In the genomic region with DNA sequence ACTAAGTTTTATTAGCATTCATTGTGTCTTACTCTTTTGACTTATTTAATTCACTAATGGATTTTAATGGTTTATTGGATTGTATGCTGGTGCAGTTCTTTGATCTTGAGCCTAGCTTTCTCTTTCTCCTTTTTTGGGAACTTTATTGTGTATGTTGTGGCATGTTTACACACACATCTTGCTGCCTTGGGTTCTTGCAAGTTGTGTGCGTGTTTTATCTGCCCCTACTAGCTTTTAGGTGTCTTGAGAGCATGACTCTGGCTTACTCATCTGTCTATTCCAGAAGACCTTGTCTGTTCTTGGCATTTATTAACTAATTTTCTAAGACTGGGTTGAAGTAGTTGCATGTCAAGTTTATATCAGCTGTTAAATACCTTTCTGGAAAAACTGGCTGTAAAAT, we compare ENCODE assay signal across 8 cellular contexts. TPM values are rescaled to one million over a fixed set of nuclear protein-coding genes. Genes with fewer than 3 reads are reported as not detected.
A peak's percentile ranks its signal among the peaks of the same experiment; 100 is the strongest.
DNase-seq lines count a peak whose midpoint lies in the region; ATAC-seq, FAIRE-seq and TF ChIP-seq lines count a peak whose summit lies in the region.

No MANE protein-coding gene starts in this region.

- no peak for TF ChIP-seq CTCF in prostate gland (IDR thresholded peaks at IDR 0.05)

- WGBS in prostate gland, result 14% methylated on average over 1 of the region's 1 CpG

- TF ChIP-seq POLR2A in prostate gland (IDR thresholded peaks at IDR 0.05), result peak; percentile 24

- peak; percentile 10 for ATAC-seq in esophagus mucosa
- ATAC-seq in activated CD4-positive, CD25-positive, alpha-beta regulatory T cell treated with anti-CD3 and anti-CD28 coated beads, Interleukin-2, amount 50 U/mL, for 24 hours, result no peak

- peak overlapping the region; percentile 96 to 97 for H3K27ac ChIP-seq in prostate gland

- peak overlapping the region; percentile 86 to 98 for H3K4me3 ChIP-seq in prostate gland

- FAIRE-seq in RCC 7860 (lab: Jason Lieb, UNC), result peak; percentile 83

- DNase-seq in ELR (ENCODE audit: low read depth) (peak; percentile 67), RCC 7860 (ENCODE audit: low spot score) (peak; percentile 76), prostate gland (ENCODE audit: low spot score) (no peak), cerebellum (ENCODE audit: low spot score) (no peak), NOMO-1 (lab: John Stamatoyannopoulos, UW; ENCODE audit: unreplicated experiment in 2 of 2) (no peak), posterior vena cava (ENCODE audit: low spot score) (no peak)

- no peaks in the 10 kb centered on the region for H3K36me3 ChIP-seq in prostate gland

- intact Hi-C loops in prostate gland (cut with DNase I) (no loop called here), posterior vena cava (cut with DNase I) (loop anchor here in 1 of 2 donors (5.0 kb wide), 2 partner anchors 51 to 454 kb away; a partner anchor contains a TSS)

- H3K27me3 ChIP-seq in prostate gland (replicated peaks; ENCODE audit: insufficient read depth), result no peaks in the 10 kb centered on the region

- no peaks in the 10 kb centered on the region for H3K4me1 ChIP-seq in prostate gland (replicated peaks)

- H3K9me3 ChIP-seq in prostate gland, result no peaks in the 10 kb centered on the region

RNA-seq across cellular contexts. Expression of a gene that starts 2.7 kb away (rescaled TPM):
- 90.7 TPM for total RNA-seq in esophagus mucosa
- total RNA-seq in prostate gland, result 100 to 1,000 TPM; 117 to 183 TPM
- 93.5 TPM for total RNA-seq in cerebellum
- 100 to 1,000 TPM; 132 to 149 TPM for total RNA-seq in posterior vena cava

RNA-seq across cellular contexts. Expression of a gene that starts 52.4 kb away (rescaled TPM):
- total RNA-seq in esophagus mucosa (52.8 TPM), prostate gland (10 to 100 TPM in 1 of 2 donors, 1 to 10 TPM in 1; 6.6 to 14.8 TPM), cerebellum (4.4 TPM), posterior vena cava (10 to 100 TPM in 1 of 2 donors, 1 to 10 TPM in 1; 9.7 to 10.0 TPM)

Comparison
In these comparisons a context has a peak if more than half of its experiments do, and no peak if none do; other contexts are left out.
1. DNase-seq: peak in ELR (single experiment) and RCC 7860 (single experiment); none in prostate gland (single experiment), cerebellum (single experiment), NOMO-1 (0 of 2) and posterior vena cava (single experiment).